ENCODE assay signal across 25 cellular contexts in genomic region chr7:26624431-26624830, GRCh38.
"Had no signal": no experiment of that assay in that cellular context is flagged by ENCODE, and none has a peak within 500 bp of the region (broad histone marks: within the 10 kb centered on the region; RNA-seq: fewer than 3 reads in every experiment).

No MANE protein-coding gene starts in this region.

- H3K27me3 ChIP-seq: MG63 had no signal

- ATAC-seq: HepG2 had no signal

- H3K4me1 ChIP-seq: SJSA1 had no signal

- H3K36me3 ChIP-seq: MG63, SJSA1 had no signal

- H3K4me3 ChIP-seq: MG63, SJSA1, SK-N-MC had no signal

- H3K27ac ChIP-seq: SJSA1, SK-N-MC had no signal

- H3K9me3 ChIP-seq: MG63, SJSA1 had no signal

- DNase-seq: IMR-90, Karpas-422, KG1, MG63, NCI-H1092, NCI-H1105 treated with DMSO at 0.1 percent for 48 hours, NCI-H1417 treated with DMSO at 0.1 percent for 48 hours, NCI-H146, NCI-H1694 treated with DMSO at 0.1 percent for 48 hours, NCI-H1930, NCI-H2081, NCI-H2107, NCI-H2171, NCI-H226, NCI-H446, NCI-H510A, NCI-H524 treated with DMSO at 0.1 percent for 48 hours, NCI-H69, NCI-H774, Right ventricle myocardium superior, RPMI8226, SIG-M5 had no signal
